ENCODE assay signal across 28 cellular contexts in the genomic region with DNA sequence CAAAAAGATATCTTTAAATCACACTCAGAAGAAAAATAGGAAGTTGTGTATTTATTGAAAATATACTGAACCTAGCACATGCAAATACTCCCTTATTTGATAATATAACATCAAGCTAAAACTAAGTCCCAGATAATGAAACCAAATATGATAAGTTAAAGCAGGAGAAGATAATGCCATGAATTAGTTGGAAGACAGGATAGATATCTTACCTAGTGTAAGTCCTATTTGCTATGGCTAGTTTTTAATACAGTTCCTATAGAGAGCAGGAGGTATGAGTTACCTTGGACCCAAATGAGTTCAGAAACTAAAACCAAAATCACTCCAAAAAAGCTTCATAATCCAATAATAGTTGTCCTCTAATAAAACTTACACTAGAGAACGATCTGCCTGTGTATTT.
DNase-seq lines count a peak whose midpoint lies in the region; ATAC-seq, FAIRE-seq and TF ChIP-seq lines count a peak whose summit lies in the region.
"Had no signal": no experiment of that assay in that cellular context is flagged by ENCODE, and none has a peak within 500 bp of the region (broad histone marks: within the 10 kb centered on the region; RNA-seq: fewer than 3 reads in every experiment).

No MANE protein-coding gene starts in this region.

- WGBS in K562 (ENCODE audit: insufficient coverage, low coverage, missing lambda C conversion rate), result 0% methylated on average over 1 of the region's 1 CpG

- POLR2A ChIA-PET in K562 (lab: Yijun Ruan, JAX), result no interaction called here

- no TSS peak for BruUV-seq in K562 (replicated peaks; lab: Mats Ljungman, UMichigan)

- intact Hi-C loops in K562 (cut with micrococcal nuclease), result no loop called here

- no peaks in the 10 kb centered on the region for H3K4me1 ChIP-seq in K562 (replicated peaks in 1 of 2; ENCODE audit: control insufficient read depth in 2 of 2, insufficient read depth in 2 of 2, low read length in 2 of 2)
- H3K4me1 ChIP-seq: A549, BE2C, BLaER1, Caco-2 had no signal

- no peak for DNase-seq in K562 (ENCODE audit: extremely low read depth in 1 of 4, low spot score in 3 of 4)
- no peak for DNase-seq in brain microvascular endothelial cell
- DNase-seq: 8988T; ACHN; AML-193; BE2C; C1 segment of cervical spinal cord; Caco-2; Calu3; CD4-positive, alpha-beta memory T cell; CD4-positive, alpha-beta T cell; CD4-positive, CD25-positive, alpha-beta regulatory T cell; CD8-positive, alpha-beta memory T cell; CD8-positive, alpha-beta T cell; COR-L47; DMS 273 treated with DMSO at 0.1 percent for 48 hours; DMS153; DMS53; DMS79; DMS79 treated with DMSO at 0.1 percent for 48 hours; DND-41; EL had no signal

- no peak overlapping the region for H3K4me2 ChIP-seq in K562 (ENCODE audit: insufficient read depth, low read length)
- H3K4me2 ChIP-seq: A549; BLaER1; BLaER1 treated with 17β-estradiol and CSF1 and Interleukin-3, amounts not matched to agents 10 nM and 100 nM had no signal

- no peak for FAIRE-seq in K562 (lab: Jason Lieb, UNC)
- FAIRE-seq: A204.1, A549 had no signal

- TF ChIP-seq POLR2A in K562 (conservative IDR thresholded peaks at IDR 0.05), result no peak

- no peaks in the 10 kb centered on the region for H4K20me1 ChIP-seq in K562 (replicated peaks; ENCODE audit: control insufficient read depth, insufficient read depth, low read length)
- H4K20me1 ChIP-seq: BLaER1; BLaER1 treated with 17β-estradiol and CSF1 and Interleukin-3, amounts not matched to agents 10 nM and 100 nM had no signal

- CTCF ChIA-PET in K562 (lab: Yijun Ruan, JAX; ENCODE audit: low intra/inter-chr PET ratio), result no interaction called here

- H3K36me3 ChIP-seq in K562 (ENCODE audit: control insufficient read depth, insufficient read depth, low read length) (no peaks in the 10 kb centered on the region), brain microvascular endothelial cell (replicated peaks) (no peaks in the 10 kb centered on the region)
- H3K36me3 ChIP-seq: BE2C; BLaER1; BLaER1 treated with 17β-estradiol and CSF1 and Interleukin-3, amounts not matched to agents 10 nM and 100 nM had no signal

- no peak for TF ChIP-seq EP300 in K562 (IDR thresholded peaks at IDR 0.05; ENCODE audit: low read length)

- no peak overlapping the region for H3K27ac ChIP-seq in K562 (ENCODE audit: extremely low read depth, low read depth, low read length)
- no peak overlapping the region for H3K27ac ChIP-seq in brain microvascular endothelial cell
- H3K27ac ChIP-seq: 22Rv1; A549; BLaER1; BLaER1 treated with 17β-estradiol and CSF1 and Interleukin-3, amounts not matched to agents 10 nM and 100 nM; C4-2B had no signal

- in situ Hi-C loops in K562 (cut with MboI), result no loop called here
- in situ Hi-C loops in brain microvascular endothelial cell (cut with HindIII; ENCODE audit: low pct_ligation_motif_present, low sequenced_read_pairs), result no loop called here

- H3K4me3 ChIP-seq in K562 (no peak overlapping the region), brain microvascular endothelial cell (ENCODE audit: low read depth, low read length) (no peak overlapping the region)
- H3K4me3 ChIP-seq: A549; BLaER1; BLaER1 treated with 17β-estradiol and CSF1 and Interleukin-3, amounts not matched to agents 10 nM and 100 nM had no signal

- no peaks in the 10 kb centered on the region for H3K9me1 ChIP-seq in K562 (ENCODE audit: control insufficient read depth, insufficient read depth, low read length)

- no peaks in the 10 kb centered on the region for H3K79me2 ChIP-seq in K562 (ENCODE audit: control insufficient read depth, insufficient read depth, low read length)

- no peak for TF ChIP-seq CTCF in K562 (IDR thresholded peaks at IDR 0.05 in 2 of 3, conservative IDR thresholded peaks at IDR 0.05 in 1 of 3; ENCODE audit: insufficient read depth in 2 of 3, low read depth in 1 of 3, low read length in 3 of 3)
- no peak for TF ChIP-seq CTCF in brain microvascular endothelial cell (IDR thresholded peaks at IDR 0.05; ENCODE audit: low read depth, low read length, missing control alignments)

- no peaks in the 10 kb centered on the region for H3K9me3 ChIP-seq in K562 (replicated peaks; ENCODE audit: control insufficient read depth, insufficient read depth, low read depth, low read length)
- H3K9me3 ChIP-seq: A549, BE2C, BLaER1, Caco-2 had no signal

- no peak for ATAC-seq in K562
- ATAC-seq: A549; CD8-positive, alpha-beta T cell had no signal

- H3K27me3 ChIP-seq in K562 (ENCODE audit: control insufficient read depth in 2 of 2, insufficient read depth in 2 of 2, low read length in 2 of 2) (no peaks in the 10 kb centered on the region), brain microvascular endothelial cell (replicated peaks) (no peaks in the 10 kb centered on the region)
- H3K27me3 ChIP-seq: BE2C; BLaER1; BLaER1 treated with 17β-estradiol and CSF1 and Interleukin-3, amounts not matched to agents 10 nM and 100 nM had no signal

- TF ChIP-seq RAD21 in K562 (CRISPR knock-in tag; conservative IDR thresholded peaks at IDR 0.05 in 1 of 2, IDR thresholded peaks at IDR 0.05 in 1 of 2), result no peak

- H3K9ac ChIP-seq in K562 (ENCODE audit: insufficient read depth in 1 of 2, low read depth in 2 of 2, low read length in 2 of 2), result no peak overlapping the region
- H3K9ac ChIP-seq: BLaER1; BLaER1 treated with 17β-estradiol and CSF1 and Interleukin-3, amounts not matched to agents 10 nM and 100 nM had no signal

- no peak overlapping the region for H2AFZ ChIP-seq in K562 (ENCODE audit: low read depth, low read length)

TF ChIP-seq in K562, 482 proteins besides CTCF, POLR2A, EP300 and RAD21:
- 0 out of 4 replicates have a peak, but pooled peaks of 1 of the 2 experiments have one; percentile 13 for TF ChIP-seq NONO (IDR thresholded peaks at IDR 0.05; ENCODE audit: low read depth in 2 of 2, low read length in 1 of 2)
- TF ChIP-seq ZNF586 (CRISPR knock-in tag; conservative IDR thresholded peaks at IDR 0.05), result no peak
- TF ChIP-seq TGIF2 (CRISPR knock-in tag; IDR thresholded peaks at IDR 0.05), result 0 out of 2 replicates have a peak, but pooled peaks have one; percentile 65
- TF ChIP-seq ELF2 (CRISPR knock-in tag; IDR thresholded peaks at IDR 0.05), result peak; percentile 52
